ENCODE assay signal across 25 cellular contexts in genomic region chr2:201638331-201638730, GRCh38.
"Had no signal": no experiment of that assay in that cellular context is flagged by ENCODE, and none has a peak within 500 bp of the region (broad histone marks: within the 10 kb centered on the region; RNA-seq: fewer than 3 reads in every experiment).

No MANE protein-coding gene starts in this region.

- H3K9me3 ChIP-seq: mucosa of descending colon, neutrophil, pancreas, right lobe of liver, suprapubic skin, transverse colon, upper lobe of right lung, vagina had no signal

- H3K4me3 Mint-ChIP-seq: mesothelial cell of epicardium; naive B cell; natural killer cell treated with Interleukin-12 subunit alpha and Interleukin-12 subunit beta and Interleukin-15 and Interleukin-18, amount 100 ng/mL, for 72 hours; neural crest cell; stimulated activated naive CD8-positive, alpha-beta T cell treated with anti-CD3 and anti-CD28 coated beads, Interleukin-15, amount 100 ng/mL, for 72 hours had no signal

- H3K27me3 Mint-ChIP-seq: naive B cell; progenitor cell of endocrine pancreas; stimulated activated naive CD8-positive, alpha-beta T cell treated with anti-CD3 and anti-CD28 coated beads, Interleukin-15, amount 100 ng/mL, for 72 hours had no signal

- H3K27ac ChIP-seq: dorsolateral prefrontal cortex, neutrophil, pancreas, right lobe of liver, suprapubic skin, transverse colon, upper lobe of right lung, vagina had no signal

- H3K4me1 ChIP-seq: right lobe of liver, upper lobe of right lung, vagina had no signal

- H3K4me3 ChIP-seq: dorsolateral prefrontal cortex, lung, mucosa of descending colon, pancreas, right lobe of liver, suprapubic skin, transverse colon, upper lobe of right lung, vagina had no signal

- DNase-seq: dorsolateral prefrontal cortex; effector CD4-positive, alpha-beta T cell; head of caudate nucleus; kidney; mesenchymal stem cell; mucosa of descending colon; naive B cell; pancreas; right lobe of liver; small intestine; stimulated activated CD4-positive, alpha-beta T cell treated with anti-CD3 and anti-CD28 coated beads, Interleukin-15, amount 100 ng/mL, for 24 hours; stimulated activated CD4-positive, alpha-beta T cell treated with anti-CD3 and anti-CD28 coated beads, Interleukin-2, amount 100 ng/mL, for 48 hours; stimulated activated CD8-positive, alpha-beta memory T cell treated with anti-CD3 and anti-CD28 coated beads, Interleukin-4, amount 100 ng/mL, for 48 hours; stimulated activated naive CD4-positive, alpha-beta T cell; stimulated activated naive CD8-positive, alpha-beta T cell treated with anti-CD3 and anti-CD28 coated beads, Interleukin-15, amount 100 ng/mL, for 72 hours; transverse colon; upper lobe of right lung had no signal

- H3K27ac Mint-ChIP-seq: mesothelial cell of epicardium; naive B cell; natural killer cell treated with Interleukin-12 subunit alpha and Interleukin-12 subunit beta and Interleukin-15 and Interleukin-18, amount 100 ng/mL, for 72 hours; progenitor cell of endocrine pancreas; stimulated activated naive CD8-positive, alpha-beta T cell treated with anti-CD3 and anti-CD28 coated beads, Interleukin-15, amount 100 ng/mL, for 72 hours had no signal

- H3K27me3 ChIP-seq: dorsolateral prefrontal cortex, pancreas, right lobe of liver, suprapubic skin, transverse colon, upper lobe of right lung, vagina had no signal

- H3K9me3 Mint-ChIP-seq: mesothelial cell of epicardium; naive B cell; natural killer cell treated with Interleukin-12 subunit alpha and Interleukin-12 subunit beta and Interleukin-15 and Interleukin-18, amount 100 ng/mL, for 72 hours; neural crest cell; stimulated activated naive CD8-positive, alpha-beta T cell treated with anti-CD3 and anti-CD28 coated beads, Interleukin-15, amount 100 ng/mL, for 72 hours had no signal

- H3K36me3 ChIP-seq: neutrophil, right lobe of liver had no signal
